7 cellular contexts compared by ENCODE assay signal in genomic region chr4:86737244-86737643, GRCh38.
"Had no signal": no experiment of that assay in that cellular context is flagged by ENCODE, and none has a peak within 500 bp of the region (broad histone marks: within the 10 kb centered on the region; RNA-seq: fewer than 3 reads in every experiment).

No MANE protein-coding gene starts in this region.

- ATAC-seq: GM23338 had no signal

- H3K4me3 Mint-ChIP-seq: GM23338, H9 had no signal

- H3K4me1 Mint-ChIP-seq: GM23338, H9 had no signal

- H3K27ac Mint-ChIP-seq: GM23338, H9 had no signal

- DNase-seq: H9, HCEC 1CT, IMR-90 had no signal

- FAIRE-seq: H1, H54, HTR-8/SVneo had no signal

- H3K4me3 ChIP-seq: GM23338 had no signal
